Comparison of ENCODE assay signal across 8 cellular contexts in genomic region chr2:30230855-30231725, GRCh38. TPM values are rescaled to one million over a fixed set of nuclear protein-coding genes. Genes with fewer than 3 reads are reported as not detected.
DNase-seq lines count a peak whose midpoint lies in the region; ATAC-seq, FAIRE-seq and TF ChIP-seq lines count a peak whose summit lies in the region.

LBH (plus strand) TSS chr2:30231534; CDS start chr2:30231739, 205 bp downstream.

- FAIRE-seq in GM12891 (lab: Jason Lieb, UNC): peak; percentile 82

- H3K4me3 ChIP-seq in kidney epithelial cell (ENCODE audit: low read depth, low read length): peak within 1 kb of the TSS; percentile 62

- no peak for TF ChIP-seq CTCF in kidney epithelial cell (IDR thresholded peaks at IDR 0.05; ENCODE audit: insufficient read depth, low read length, poor library complexity, severe bottlenecking)

- DNase-seq in GM12891 (ENCODE audit: insufficient read length, low spot score) (peak; percentile 72), NCI-H2029 treated with DMSO at 0.1 percent for 48 hours (lab: John Stamatoyannopoulos, UW) (peak; percentile 2), cerebellar cortex (ENCODE audit: low spot score) (peak; percentile 42), kidney epithelial cell (ENCODE audit: low read depth) (no peak), COR-L47 (lab: John Stamatoyannopoulos, UW) (no peak)
- peak; percentile 78 for DNase-seq in activated CD4-positive, CD25-positive, alpha-beta regulatory T cell treated with anti-CD3 and anti-CD28 coated beads, Interleukin-2, amount 50 U/mL, for 72 hours
- peak; percentile 78 to 83 for DNase-seq in stimulated activated CD4-positive, alpha-beta T cell treated with anti-CD3 and anti-CD28 coated beads, Interleukin-15, amount 100 ng/mL, for 48 hours (ENCODE audit: low read depth in 2 of 2)

- H3K36me3 ChIP-seq in kidney epithelial cell (ENCODE audit: control insufficient read depth, insufficient read depth, low read length): peaks cover 5% of the 10 kb centered on the region

- ATAC-seq in HG02678 (IDR thresholded peaks at IDR 0.05; ENCODE audit: unreplicated experiment): peak; percentile 46

- no peaks in the 10 kb centered on the region for H3K27me3 ChIP-seq in kidney epithelial cell (ENCODE audit: control insufficient read depth, insufficient read depth, low read length)

- TF ChIP-seq POLR2A in GM12891 (IDR thresholded peaks at IDR 0.05; ENCODE audit: low read depth, low read length): peak; percentile 99

TF ChIP-seq in GM12891, 5 proteins besides CTCF, POLR2A, EP300 and RAD21:
- no peak for TF ChIP-seq SPI1 (IDR thresholded peaks at IDR 0.05; ENCODE audit: low read depth, low read length)
- peak; percentile 13 for TF ChIP-seq PAX5 (IDR thresholded peaks at IDR 0.05; ENCODE audit: insufficient read depth, low read length, severe bottlenecking)
- peak; percentile 91 for TF ChIP-seq TAF1 (IDR thresholded peaks at IDR 0.05; ENCODE audit: low read depth, low read length)
- TF ChIP-seq POU2F2 (IDR thresholded peaks at IDR 0.05; ENCODE audit: low read depth, low read length): peak; percentile 85; the same call in 1 of the 2 replicates
- peak; percentile 99 for TF ChIP-seq POLR2AphosphoS5 (IDR thresholded peaks at IDR 0.05; ENCODE audit: low read depth, low read length)

RNA-seq across cellular contexts. Expression of gene LBH, which starts in this region (rescaled TPM):
- polyA plus RNA-seq in GM12891 (2012; ENCODE audit: low read depth, missing spikeins): 35.5 TPM
- 57.0 and 83.7 TPM in 2 replicates for total RNA-seq in kidney epithelial cell

Comparison
In these comparisons a context has a peak if more than half of its experiments do, and no peak if none do; other contexts are left out.
1. DNase-seq: peak in GM12891 (single experiment), NCI-H2029 treated with DMSO at 0.1 percent for 48 hours (single experiment), activated CD4-positive, CD25-positive, alpha-beta regulatory T cell treated with anti-CD3 and anti-CD28 coated beads, Interleukin-2, amount 50 U/mL, for 72 hours (single experiment), cerebellar cortex (single experiment) and stimulated activated CD4-positive, alpha-beta T cell treated with anti-CD3 and anti-CD28 coated beads, Interleukin-15, amount 100 ng/mL, for 48 hours (2 of 2); none in kidney epithelial cell (single experiment) and COR-L47 (single experiment).